21 cellular contexts compared by ENCODE assay signal in the genomic region with DNA sequence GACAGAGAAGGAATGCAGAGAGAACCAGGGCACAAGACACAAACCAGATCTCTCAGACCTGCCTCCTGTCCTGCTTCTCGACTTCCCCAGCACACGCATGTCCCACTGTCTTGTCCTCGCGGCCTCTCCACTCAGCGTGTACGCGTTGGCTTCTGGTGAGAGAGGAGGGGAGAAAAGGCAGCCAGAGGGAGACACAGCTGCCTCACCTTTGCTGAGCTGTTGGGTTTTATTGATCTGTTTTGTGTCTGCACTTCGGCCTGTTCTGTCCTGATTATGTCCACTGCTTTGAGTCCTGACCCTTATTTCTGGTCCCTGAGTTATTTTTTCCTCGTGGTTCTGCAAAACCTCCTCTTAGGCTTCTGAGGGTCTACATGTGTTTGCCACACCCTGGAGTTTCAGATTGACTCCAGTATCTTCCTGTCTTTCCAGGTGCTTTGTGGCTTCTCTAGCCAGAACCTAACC.
"Had no signal": no experiment of that assay in that cellular context is flagged by ENCODE, and none has a peak within 500 bp of the region (broad histone marks: within the 10 kb centered on the region; RNA-seq: fewer than 3 reads in every experiment).

No MANE protein-coding gene starts in this region.

- DNase-seq: activated B cell treated with CpG ODN at 0.5 μM for 24 hours; activated CD4-positive, alpha-beta T cell treated with anti-CD3 and anti-CD28 coated beads for 36 hours; activated CD4-positive, alpha-beta T cell treated with anti-CD3 and anti-CD28 coated beads, Interleukin-2, amount 50 U/mL, for 4 hours; activated CD8-positive, alpha-beta memory T cell treated with anti-CD3 and anti-CD28 coated beads, Interleukin-2, amount 50 U/mL, for 48 hours; activated naive CD4-positive, alpha-beta T cell treated with anti-CD3 and anti-CD28 coated beads for 36 hours; activated naive CD8-positive, alpha-beta T cell treated with anti-CD3 and anti-CD28 coated beads, Interleukin-2, amount 10 ng/mL, durations not matched to agents 7 days and 5 days; activated T-cell treated with anti-CD3 and anti-CD28 coated beads, Interleukin-2, amount 50 U/mL, for 4 hours; amniotic stem cell; cerebellar nuclear complex; head of caudate nucleus; left cardiac atrium; lower lobe of right lung; naive B cell; stimulated activated CD4-positive, alpha-beta T cell treated with anti-CD3 and anti-CD28 coated beads, Interleukin-12 subunit alpha, Interleukin-12 subunit beta, amount 100 ng/mL, for 4 hours; stimulated activated naive CD8-positive, alpha-beta T cell treated with anti-CD3 and anti-CD28 coated beads, Interleukin-15, amount 100 ng/mL, for 72 hours; T-helper 9 cell had no signal

- H3K4me1 ChIP-seq: esophagus muscularis mucosa, gastroesophageal sphincter, lower lobe of right lung, prostate gland, tibial nerve had no signal

- H3K36me3 ChIP-seq: esophagus muscularis mucosa, gastroesophageal sphincter, lower lobe of right lung, prostate gland, tibial nerve had no signal

- H3K36me3 Mint-ChIP-seq: activated naive CD8-positive, alpha-beta T cell treated with anti-CD3 and anti-CD28 coated beads, Interleukin-2, amount 10 ng/mL, durations not matched to agents 7 days and 5 days; naive B cell had no signal

- H3K4me3 ChIP-seq: coronary artery, esophagus muscularis mucosa, gastroesophageal sphincter, lower lobe of right lung, prostate gland, tibial nerve had no signal

- H3K9me3 Mint-ChIP-seq: activated B cell treated with CpG ODN at 0.5 μM for 24 hours; activated naive CD4-positive, alpha-beta T cell treated with anti-CD3 and anti-CD28 coated beads for 36 hours; activated T-cell treated with anti-CD3 and anti-CD28 coated beads, Interleukin-2, amount 50 U/mL, for 4 hours; naive B cell; stimulated activated naive CD8-positive, alpha-beta T cell treated with anti-CD3 and anti-CD28 coated beads, Interleukin-15, amount 100 ng/mL, for 72 hours had no signal

- H3K9me3 ChIP-seq: esophagus muscularis mucosa, gastroesophageal sphincter, lower lobe of right lung, prostate gland, tibial nerve had no signal

- H3K4me1 Mint-ChIP-seq: activated B cell treated with CpG ODN at 0.5 μM for 24 hours, naive B cell had no signal

- H3K27me3 ChIP-seq: esophagus muscularis mucosa, gastroesophageal sphincter, tibial nerve had no signal

- H3K27ac ChIP-seq: coronary artery, esophagus muscularis mucosa, gastroesophageal sphincter, lower lobe of right lung, prostate gland, tibial nerve had no signal

- H3K27ac Mint-ChIP-seq: activated B cell treated with CpG ODN at 0.5 μM for 24 hours; activated CD4-positive, alpha-beta T cell treated with anti-CD3 and anti-CD28 coated beads for 36 hours; activated naive CD4-positive, alpha-beta T cell treated with anti-CD3 and anti-CD28 coated beads for 36 hours; activated naive CD8-positive, alpha-beta T cell treated with anti-CD3 and anti-CD28 coated beads, Interleukin-2, amount 10 ng/mL, durations not matched to agents 7 days and 5 days; naive B cell; stimulated activated naive CD8-positive, alpha-beta T cell treated with anti-CD3 and anti-CD28 coated beads, Interleukin-15, amount 100 ng/mL, for 72 hours had no signal

- ATAC-seq: activated CD4-positive, alpha-beta T cell treated with anti-CD3 and anti-CD28 coated beads for 36 hours; activated T-cell treated with anti-CD3 and anti-CD28 coated beads, Interleukin-2, amount 50 U/mL, for 4 hours; gastroesophageal sphincter; left cardiac atrium; lower lobe of right lung; stimulated activated naive CD8-positive, alpha-beta T cell treated with anti-CD3 and anti-CD28 coated beads, Interleukin-15, amount 100 ng/mL, for 72 hours had no signal

- H3K4me3 Mint-ChIP-seq: activated B cell treated with CpG ODN at 0.5 μM for 24 hours; activated CD4-positive, alpha-beta T cell treated with anti-CD3 and anti-CD28 coated beads for 36 hours; activated naive CD4-positive, alpha-beta T cell treated with anti-CD3 and anti-CD28 coated beads for 36 hours; activated naive CD8-positive, alpha-beta T cell treated with anti-CD3 and anti-CD28 coated beads, Interleukin-2, amount 10 ng/mL, durations not matched to agents 7 days and 5 days; activated T-cell treated with anti-CD3 and anti-CD28 coated beads, Interleukin-2, amount 50 U/mL, for 4 hours; naive B cell; stimulated activated naive CD8-positive, alpha-beta T cell treated with anti-CD3 and anti-CD28 coated beads, Interleukin-15, amount 100 ng/mL, for 72 hours had no signal
